ENCODE assay signal across 8 cellular contexts in the genomic region with DNA sequence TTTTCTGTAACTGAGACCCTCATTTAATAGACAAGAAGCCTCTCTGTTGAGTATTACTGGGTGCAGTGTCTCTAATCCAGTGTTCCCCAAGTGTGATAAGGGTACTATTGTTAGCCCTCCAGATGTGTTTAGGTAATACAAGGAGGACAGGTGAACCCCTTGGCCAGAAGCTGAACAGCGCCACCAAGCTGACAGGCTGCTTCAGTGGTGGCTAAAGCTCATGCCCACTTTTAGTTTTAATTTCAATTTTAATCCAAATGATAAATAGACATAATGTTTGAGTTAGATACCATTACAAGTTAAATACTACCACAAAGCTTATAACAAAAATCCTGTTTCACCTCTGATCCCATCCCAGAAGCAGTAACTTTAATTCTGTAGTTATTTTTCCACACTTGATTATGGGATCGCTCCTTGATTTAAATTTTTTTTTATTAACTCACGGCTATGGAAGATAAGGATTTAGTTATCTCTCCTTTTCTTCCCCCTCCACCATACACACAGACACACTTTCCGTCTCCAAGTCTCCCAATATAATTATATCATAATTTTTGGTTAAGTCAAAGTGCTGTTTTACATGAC. TPM values are rescaled to one million over a fixed set of nuclear protein-coding genes. Genes with fewer than 3 reads are reported as not detected.
DNase-seq lines count a peak whose midpoint lies in the region; FAIRE-seq and TF ChIP-seq lines count a peak whose summit lies in the region.

No MANE protein-coding gene starts in this region.

- H3K36me3 Mint-ChIP-seq in progenitor cell of endocrine pancreas (ENCODE audit: insufficient read depth): no peaks in the 10 kb centered on the region
- H3K36me3 Mint-ChIP-seq in activated T-cell treated with anti-CD3 and anti-CD28 coated beads, Interleukin-2, amount 50 U/mL, for 24 hours (ENCODE audit: low read depth): no peaks in the 10 kb centered on the region

- H3K36me3 ChIP-seq in bronchial epithelial cell (ENCODE audit: control insufficient read depth, insufficient read depth, low read length): no peaks in the 10 kb centered on the region

- H3K4me1 Mint-ChIP-seq in progenitor cell of endocrine pancreas (ENCODE audit: low read depth): no peaks in the 10 kb centered on the region
- H3K4me1 Mint-ChIP-seq in activated T-cell treated with anti-CD3 and anti-CD28 coated beads, Interleukin-2, amount 50 U/mL, for 24 hours (ENCODE audit: low read depth): peaks cover 4% of the 10 kb centered on the region

- no peak overlapping the region for H3K27ac Mint-ChIP-seq in progenitor cell of endocrine pancreas
- H3K27ac Mint-ChIP-seq in activated T-cell treated with anti-CD3 and anti-CD28 coated beads, Interleukin-2, amount 50 U/mL, for 24 hours: no peak overlapping the region

- H3K4me3 ChIP-seq in bronchial epithelial cell (ENCODE audit: low read depth, low read length): no peak overlapping the region

- peaks cover 31% of the 10 kb centered on the region for H3K27me3 Mint-ChIP-seq in progenitor cell of endocrine pancreas
- H3K27me3 Mint-ChIP-seq in activated T-cell treated with anti-CD3 and anti-CD28 coated beads, Interleukin-2, amount 50 U/mL, for 24 hours: peaks cover 54% of the 10 kb centered on the region

- peaks cover 4% of the 10 kb centered on the region for H3K27me3 ChIP-seq in bronchial epithelial cell (ENCODE audit: control insufficient read depth, insufficient read depth, low read length)

- H3K9me3 Mint-ChIP-seq in progenitor cell of endocrine pancreas (ENCODE audit: low read depth): no peaks in the 10 kb centered on the region
- H3K9me3 Mint-ChIP-seq in activated T-cell treated with anti-CD3 and anti-CD28 coated beads, Interleukin-2, amount 50 U/mL, for 24 hours: no peaks in the 10 kb centered on the region

- TF ChIP-seq CTCF in bronchial epithelial cell (IDR thresholded peaks at IDR 0.05; ENCODE audit: insufficient read depth, low read length, severe bottlenecking) (peak; percentile 71), progenitor cell of endocrine pancreas (IDR thresholded peaks at IDR 0.05; ENCODE audit: unreplicated experiment) (peak; percentile 82)

- DNase-seq in NCI-H2227 (lab: John Stamatoyannopoulos, UW; ENCODE audit: unreplicated experiment) (peak; percentile 19), NCI-H2227 treated with DMSO at 0.1 percent for 48 hours (lab: John Stamatoyannopoulos, UW) (no peak), NCI-H146 treated with DMSO at 0.1 percent for 48 hours (lab: John Stamatoyannopoulos, UW; ENCODE audit: unreplicated experiment) (peak; percentile 20), bronchial epithelial cell (ENCODE audit: low read depth) (peak; percentile 42), progenitor cell of endocrine pancreas (ENCODE audit: low spot score, unreplicated experiment) (peak; percentile 19), cardiac septum (ENCODE audit: low spot score) (no peak), inferior parietal cortex (ENCODE audit: extremely low spot score) (no peak)
- DNase-seq in activated T-cell treated with anti-CD3 and anti-CD28 coated beads, Interleukin-2, amount 50 U/mL, for 24 hours: no peak

- no peak overlapping the region for H3K4me3 Mint-ChIP-seq in progenitor cell of endocrine pancreas (ENCODE audit: low read depth)
- H3K4me3 Mint-ChIP-seq in activated T-cell treated with anti-CD3 and anti-CD28 coated beads, Interleukin-2, amount 50 U/mL, for 24 hours: no peak overlapping the region

- FAIRE-seq in bronchial epithelial cell (lab: Jason Lieb, UNC): no peak

- intact Hi-C loops in cardiac septum (cut with DNase I): no loop called here

RNA-seq across cellular contexts. Expression of a gene that starts 8.3 kb away (rescaled TPM):
- total RNA-seq in bronchial epithelial cell (20.0 TPM in 2 replicates), progenitor cell of endocrine pancreas (39.8 and 41.9 TPM in 2 replicates), cardiac septum (18.2 TPM)

Comparison
In these comparisons a context has a peak if more than half of its experiments do, and no peak if none do; other contexts are left out.
1. DNase-seq: peak in NCI-H2227 (single experiment), NCI-H146 treated with DMSO at 0.1 percent for 48 hours (single experiment), bronchial epithelial cell (single experiment) and progenitor cell of endocrine pancreas (single experiment); none in NCI-H2227 treated with DMSO at 0.1 percent for 48 hours (single experiment), activated T-cell treated with anti-CD3 and anti-CD28 coated beads, Interleukin-2, amount 50 U/mL, for 24 hours (single experiment), cardiac septum (single experiment) and inferior parietal cortex (single experiment).